Comparison of ENCODE assay signal across 1 cellular context in the genomic region with DNA sequence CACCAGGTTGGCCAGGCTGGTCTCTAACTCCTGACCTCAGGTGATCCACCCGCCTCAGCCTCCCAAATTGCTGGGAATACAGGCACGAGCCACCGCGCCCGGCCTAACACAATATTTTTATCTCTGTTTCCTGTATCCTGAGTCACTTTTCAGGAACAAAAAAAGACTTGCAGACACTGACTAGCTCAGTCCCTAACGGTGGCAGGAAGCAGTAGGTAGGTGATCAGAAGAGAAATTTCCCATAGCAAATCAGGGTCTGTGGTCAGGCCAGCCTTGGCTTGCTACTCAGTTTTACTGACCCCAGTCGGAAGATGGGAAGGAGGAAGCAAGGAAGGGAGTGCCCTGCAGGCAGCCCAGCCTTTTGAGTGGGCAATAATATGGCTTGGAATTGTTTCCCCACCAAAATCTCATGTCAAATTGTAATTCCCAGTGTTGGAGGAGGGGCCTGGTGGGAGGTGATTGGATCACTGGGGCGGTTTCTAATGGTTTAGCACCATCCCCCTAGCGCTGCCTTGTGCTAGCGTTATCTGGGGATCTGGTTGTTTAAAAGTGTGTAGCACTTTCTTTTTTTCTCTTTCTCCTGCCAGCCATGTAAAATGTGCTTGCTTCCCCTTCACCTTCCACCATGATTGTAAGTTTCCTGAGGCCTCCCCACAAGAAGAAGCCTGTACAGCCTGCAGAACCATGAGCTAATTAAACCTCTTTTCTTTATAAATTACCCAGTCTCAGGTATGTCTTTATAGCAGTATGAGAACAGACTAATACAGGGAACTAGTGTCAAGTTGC.
TF ChIP-seq lines count a peak whose summit lies in the region.

No MANE protein-coding gene starts in this region.

TF ChIP-seq in GM23338, 12 proteins besides CTCF, POLR2A, EP300 and RAD21 (continued from another document):
- TF ChIP-seq, protein P1, sequence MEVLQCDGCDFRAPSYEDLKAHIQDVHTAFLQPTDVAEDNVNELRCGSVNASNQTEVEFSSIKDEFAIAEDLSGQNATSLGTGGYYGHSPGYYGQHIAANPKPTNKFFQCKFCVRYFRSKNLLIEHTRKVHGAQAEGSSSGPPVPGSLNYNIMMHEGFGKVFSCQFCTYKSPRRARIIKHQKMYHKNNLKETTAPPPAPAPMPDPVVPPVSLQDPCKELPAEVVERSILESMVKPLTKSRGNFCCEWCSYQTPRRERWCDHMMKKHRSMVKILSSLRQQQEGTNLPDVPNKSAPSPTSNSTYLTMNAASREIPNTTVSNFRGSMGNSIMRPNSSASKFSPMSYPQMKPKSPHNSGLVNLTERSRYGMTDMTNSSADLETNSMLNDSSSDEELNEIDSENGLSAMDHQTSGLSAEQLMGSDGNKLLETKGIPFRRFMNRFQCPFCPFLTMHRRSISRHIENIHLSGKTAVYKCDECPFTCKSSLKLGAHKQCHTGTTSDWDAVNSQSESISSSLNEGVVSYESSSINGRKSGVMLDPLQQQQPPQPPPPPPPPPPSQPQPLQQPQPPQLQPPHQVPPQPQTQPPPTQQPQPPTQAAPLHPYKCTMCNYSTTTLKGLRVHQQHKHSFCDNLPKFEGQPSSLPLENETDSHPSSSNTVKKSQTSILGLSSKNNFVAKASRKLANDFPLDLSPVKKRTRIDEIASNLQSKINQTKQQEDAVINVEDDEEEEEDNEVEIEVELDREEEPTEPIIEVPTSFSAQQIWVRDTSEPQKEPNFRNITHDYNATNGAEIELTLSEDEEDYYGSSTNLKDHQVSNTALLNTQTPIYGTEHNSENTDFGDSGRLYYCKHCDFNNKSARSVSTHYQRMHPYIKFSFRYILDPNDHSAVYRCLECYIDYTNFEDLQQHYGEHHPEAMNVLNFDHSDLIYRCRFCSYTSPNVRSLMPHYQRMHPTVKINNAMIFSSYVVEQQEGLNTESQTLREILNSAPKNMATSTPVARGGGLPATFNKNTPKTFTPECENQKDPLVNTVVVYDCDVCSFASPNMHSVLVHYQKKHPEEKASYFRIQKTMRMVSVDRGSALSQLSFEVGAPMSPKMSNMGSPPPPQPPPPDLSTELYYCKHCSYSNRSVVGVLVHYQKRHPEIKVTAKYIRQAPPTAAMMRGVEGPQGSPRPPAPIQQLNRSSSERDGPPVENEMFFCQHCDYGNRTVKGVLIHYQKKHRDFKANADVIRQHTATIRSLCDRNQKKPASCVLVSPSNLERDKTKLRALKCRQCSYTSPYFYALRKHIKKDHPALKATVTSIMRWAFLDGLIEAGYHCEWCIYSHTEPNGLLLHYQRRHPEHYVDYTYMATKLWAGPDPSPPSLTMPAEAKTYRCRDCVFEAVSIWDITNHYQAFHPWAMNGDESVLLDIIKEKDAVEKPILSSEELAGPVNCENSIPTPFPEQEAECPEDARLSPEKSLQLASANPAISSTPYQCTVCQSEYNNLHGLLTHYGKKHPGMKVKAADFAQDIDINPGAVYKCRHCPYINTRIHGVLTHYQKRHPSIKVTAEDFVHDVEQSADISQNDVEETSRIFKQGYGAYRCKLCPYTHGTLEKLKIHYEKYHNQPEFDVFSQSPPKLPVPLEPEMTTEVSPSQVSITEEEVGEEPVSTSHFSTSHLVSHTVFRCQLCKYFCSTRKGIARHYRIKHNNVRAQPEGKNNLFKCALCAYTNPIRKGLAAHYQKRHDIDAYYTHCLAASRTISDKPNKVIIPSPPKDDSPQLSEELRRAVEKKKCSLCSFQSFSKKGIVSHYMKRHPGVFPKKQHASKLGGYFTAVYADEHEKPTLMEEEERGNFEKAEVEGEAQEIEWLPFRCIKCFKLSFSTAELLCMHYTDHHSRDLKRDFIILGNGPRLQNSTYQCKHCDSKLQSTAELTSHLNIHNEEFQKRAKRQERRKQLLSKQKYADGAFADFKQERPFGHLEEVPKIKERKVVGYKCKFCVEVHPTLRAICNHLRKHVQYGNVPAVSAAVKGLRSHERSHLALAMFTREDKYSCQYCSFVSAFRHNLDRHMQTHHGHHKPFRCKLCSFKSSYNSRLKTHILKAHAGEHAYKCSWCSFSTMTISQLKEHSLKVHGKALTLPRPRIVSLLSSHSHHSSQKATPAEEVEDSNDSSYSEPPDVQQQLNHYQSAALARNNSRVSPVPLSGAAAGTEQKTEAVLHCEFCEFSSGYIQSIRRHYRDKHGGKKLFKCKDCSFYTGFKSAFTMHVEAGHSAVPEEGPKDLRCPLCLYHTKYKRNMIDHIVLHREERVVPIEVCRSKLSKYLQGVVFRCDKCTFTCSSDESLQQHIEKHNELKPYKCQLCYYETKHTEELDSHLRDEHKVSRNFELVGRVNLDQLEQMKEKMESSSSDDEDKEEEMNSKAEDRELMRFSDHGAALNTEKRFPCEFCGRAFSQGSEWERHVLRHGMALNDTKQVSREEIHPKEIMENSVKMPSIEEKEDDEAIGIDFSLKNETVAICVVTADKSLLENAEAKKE (CRISPR knock-in tag; IDR thresholded peaks at IDR 0.05): no peak
- TF ChIP-seq JUNB (IDR thresholded peaks at IDR 0.05; ENCODE audit: unreplicated experiment) (no peak), POLR2AphosphoS5 (IDR thresholded peaks at IDR 0.05; ENCODE audit: low read depth) (no peak), EZH2 (IDR thresholded peaks at IDR 0.05; ENCODE audit: low read depth, unreplicated experiment) (no peak), NANOG (IDR thresholded peaks at IDR 0.05; ENCODE audit: borderline replicate concordance) (no peak), EZH2phosphoT487 (IDR thresholded peaks at IDR 0.05; ENCODE audit: unreplicated experiment) (no peak), CREB1 (CRISPR knock-in tag; IDR thresholded peaks at IDR 0.05; ENCODE audit: low read depth) (no peak)
- TF ChIP-seq, protein P2, sequence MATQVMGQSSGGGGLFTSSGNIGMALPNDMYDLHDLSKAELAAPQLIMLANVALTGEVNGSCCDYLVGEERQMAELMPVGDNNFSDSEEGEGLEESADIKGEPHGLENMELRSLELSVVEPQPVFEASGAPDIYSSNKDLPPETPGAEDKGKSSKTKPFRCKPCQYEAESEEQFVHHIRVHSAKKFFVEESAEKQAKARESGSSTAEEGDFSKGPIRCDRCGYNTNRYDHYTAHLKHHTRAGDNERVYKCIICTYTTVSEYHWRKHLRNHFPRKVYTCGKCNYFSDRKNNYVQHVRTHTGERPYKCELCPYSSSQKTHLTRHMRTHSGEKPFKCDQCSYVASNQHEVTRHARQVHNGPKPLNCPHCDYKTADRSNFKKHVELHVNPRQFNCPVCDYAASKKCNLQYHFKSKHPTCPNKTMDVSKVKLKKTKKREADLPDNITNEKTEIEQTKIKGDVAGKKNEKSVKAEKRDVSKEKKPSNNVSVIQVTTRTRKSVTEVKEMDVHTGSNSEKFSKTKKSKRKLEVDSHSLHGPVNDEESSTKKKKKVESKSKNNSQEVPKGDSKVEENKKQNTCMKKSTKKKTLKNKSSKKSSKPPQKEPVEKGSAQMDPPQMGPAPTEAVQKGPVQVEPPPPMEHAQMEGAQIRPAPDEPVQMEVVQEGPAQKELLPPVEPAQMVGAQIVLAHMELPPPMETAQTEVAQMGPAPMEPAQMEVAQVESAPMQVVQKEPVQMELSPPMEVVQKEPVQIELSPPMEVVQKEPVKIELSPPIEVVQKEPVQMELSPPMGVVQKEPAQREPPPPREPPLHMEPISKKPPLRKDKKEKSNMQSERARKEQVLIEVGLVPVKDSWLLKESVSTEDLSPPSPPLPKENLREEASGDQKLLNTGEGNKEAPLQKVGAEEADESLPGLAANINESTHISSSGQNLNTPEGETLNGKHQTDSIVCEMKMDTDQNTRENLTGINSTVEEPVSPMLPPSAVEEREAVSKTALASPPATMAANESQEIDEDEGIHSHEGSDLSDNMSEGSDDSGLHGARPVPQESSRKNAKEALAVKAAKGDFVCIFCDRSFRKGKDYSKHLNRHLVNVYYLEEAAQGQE (IDR thresholded peaks at IDR 0.05; ENCODE audit: unreplicated experiment): no peak
TF ChIP-seq in GM23338: peak in this region for 0.
